In genomic region chr20:35134472-35134871, GRCh38 we compare ENCODE assay signal across 18 cellular contexts. TPM values are rescaled to one million over a fixed set of nuclear protein-coding genes. Genes with fewer than 3 reads are reported as not detected.
DNase-seq lines count a peak whose midpoint lies in the region; ATAC-seq and TF ChIP-seq lines count a peak whose summit lies in the region.
"Had no signal": no experiment of that assay in that cellular context is flagged by ENCODE, and none has a peak within 500 bp of the region (broad histone marks: within the 10 kb centered on the region; RNA-seq: fewer than 3 reads in every experiment).

No MANE protein-coding gene starts in this region.

- peaks cover 0 to 4% of the 10 kb centered on the region in 2 donors for H3K36me3 Mint-ChIP-seq in activated naive CD4-positive, alpha-beta T cell treated with anti-CD3 and anti-CD28 coated beads, Interleukin-2, amount 50 U/mL, for 72 hours

- 11 to 43% (median 12%) methylated on average over 8 to 9 of the region's 9 CpGs for WGBS in ovary, 3 donors
- WGBS in aorta, 2 donors, result 4 to 11% methylated on average over 9 of the region's 9 CpGs

- no peaks in the 10 kb centered on the region for H3K9me3 ChIP-seq in ovary
- no peaks in the 10 kb centered on the region for H3K9me3 ChIP-seq in aorta (ENCODE audit: control insufficient read depth, low read length)

- TF ChIP-seq CTCF in ovary (IDR thresholded peaks at IDR 0.05), result no peak

- H3K27ac ChIP-seq in ovary (peak overlapping the region in 1 of 2 donors; percentile 76), aorta (ENCODE audit: low read depth in 1 of 2, low read length in 2 of 2) (peak overlapping the region in 1 of 2 donors; percentile 86)

- H3K4me1 ChIP-seq in ovary (ENCODE audit: insufficient read depth) (peaks cover 6% of the 10 kb centered on the region), aorta (ENCODE audit: control insufficient read depth in 1 of 2, insufficient read depth in 2 of 2, low read length in 2 of 2) (peaks cover 0 to 4% of the 10 kb centered on the region in 2 donors)

- H3K4me3 ChIP-seq in ovary (no peak overlapping the region), aorta (ENCODE audit: low read length in 2 of 2) (no peak overlapping the region)

- no peak for TF ChIP-seq EP300 in ovary (IDR thresholded peaks at IDR 0.05)

- ATAC-seq in activated naive CD4-positive, alpha-beta T cell treated with anti-CD3 and anti-CD28 coated beads, Interleukin-2, amount 50 U/mL, for 72 hours, result no peak
- ATAC-seq in Right ventricle myocardium superior (ENCODE audit: poor library complexity), result peak; percentile 36
- peak; percentile 72 for ATAC-seq in aorta (ENCODE audit: low FRiP score)
- no peak for ATAC-seq in GM21737 (IDR thresholded peaks at IDR 0.05; ENCODE audit: unreplicated experiment)

- H3K36me3 ChIP-seq in ovary, result no peaks in the 10 kb centered on the region
- peaks cover 0 to 5% of the 10 kb centered on the region in 2 donors for H3K36me3 ChIP-seq in aorta (ENCODE audit: control insufficient read depth in 1 of 2, insufficient read depth in 2 of 2, low read length in 1 of 2)

- H3K27me3 ChIP-seq in ovary (no peaks in the 10 kb centered on the region), aorta (ENCODE audit: control insufficient read depth in 1 of 2, insufficient read depth in 2 of 2, low read length in 1 of 2) (no peaks in the 10 kb centered on the region)

- DNase-seq in activated naive CD4-positive, alpha-beta T cell treated with anti-CD3 and anti-CD28 coated beads, Interleukin-2, amount 50 U/mL, for 72 hours (ENCODE audit: low spot score in 2 of 2), result no peak
- no peak for DNase-seq in activated naive CD4-positive, alpha-beta T cell (lab: John Stamatoyannopoulos, UW)
- DNase-seq in Right ventricle myocardium superior (peak; percentile 54), ovary (peak; percentile 66 to 81 (median 75)), aorta (peak; percentile 77 to 84), NCI-H1105 (lab: John Stamatoyannopoulos, UW) (no peak)
- no peak for DNase-seq in stimulated activated CD4-positive, alpha-beta T cell treated with anti-CD3 and anti-CD28 coated beads, Interleukin-15, amount 100 ng/mL, for 24 hours
- DNase-seq: ACHN; activated CD4-positive, alpha-beta T cell treated with anti-CD3 and anti-CD28 coated beads, Interleukin-2, amount 50 U/mL, for 1 hour; activated T-cell treated with anti-CD3 and anti-CD28 coated beads for 4 hours; CD4-positive, alpha-beta T cell; hypothalamus; NCI-H1436; NCI-H2227 treated with DMSO at 0.1 percent for 48 hours; SIG-M5; T-helper 9 cell had no signal

- peak overlapping the region; percentile 65 to 76 for H3K27ac Mint-ChIP-seq in activated naive CD4-positive, alpha-beta T cell treated with anti-CD3 and anti-CD28 coated beads, Interleukin-2, amount 50 U/mL, for 72 hours
- H3K27ac Mint-ChIP-seq: CD4-positive, alpha-beta T cell; progenitor cell of endocrine pancreas had no signal

- TF ChIP-seq POLR2A in ovary (IDR thresholded peaks at IDR 0.05), result no peak

- intact Hi-C loops in Right ventricle myocardium superior (cut with DNase I) (no loop called here), ovary (cut with DNase I) (loop anchor here in 1 of 4 donors (5.0 kb wide), 1 partner anchor 267 kb away; no protein-coding TSS in a partner anchor), aorta (cut with DNase I) (no loop called here)

- H3K9me3 Mint-ChIP-seq in activated naive CD4-positive, alpha-beta T cell treated with anti-CD3 and anti-CD28 coated beads, Interleukin-2, amount 50 U/mL, for 72 hours, result no peaks in the 10 kb centered on the region
- H3K9me3 Mint-ChIP-seq: CD4-positive, alpha-beta T cell had no signal

RNA-seq across cellular contexts. Expression of gene EDEM2, which starts 12.7 kb away (rescaled TPM):
- 10 to 100 TPM; 12.2 to 17.1 TPM for total RNA-seq in activated naive CD4-positive, alpha-beta T cell treated with anti-CD3 and anti-CD28 coated beads, Interleukin-2, amount 50 U/mL, for 72 hours
- total RNA-seq in Right ventricle myocardium superior, result 9.1 TPM
- total RNA-seq in ovary, result 10 to 100 TPM in 5 of 7 donors, 1 to 10 TPM in 2; 6.4 to 14.9 (median 13.4) TPM
- polyA plus RNA-seq in ovary, result 10 to 100 TPM; 10.3 to 19.4 TPM
- total RNA-seq in aorta, result 10 to 100 TPM; 21.6 to 23.4 TPM
- polyA plus RNA-seq in aorta, result 10 to 100 TPM; 11.0 to 32.1 TPM

RNA-seq across cellular contexts. Expression of gene PROCR, which starts 37.4 kb away (rescaled TPM):
- 1 to 10 TPM; 2.3 to 3.1 TPM for total RNA-seq in activated naive CD4-positive, alpha-beta T cell treated with anti-CD3 and anti-CD28 coated beads, Interleukin-2, amount 50 U/mL, for 72 hours
- total RNA-seq in Right ventricle myocardium superior (9.3 TPM), ovary (10 to 100 TPM in 6 of 7 donors, 1 to 10 TPM in 1; 9.1 to 38.4 (median 17.5) TPM), aorta (100 to 1,000 TPM in 1 of 2 donors, 10 to 100 TPM in 1; 75.9 to 128 TPM)
- polyA plus RNA-seq in ovary (10 to 100 TPM; 24.9 to 40.2 TPM), aorta (10 to 100 TPM; 45.0 to 80.5 TPM)

RNA-seq across cellular contexts. Expression of gene TRPC4AP, which starts 41.9 kb away (rescaled TPM):
- total RNA-seq in activated naive CD4-positive, alpha-beta T cell treated with anti-CD3 and anti-CD28 coated beads, Interleukin-2, amount 50 U/mL, for 72 hours, result 10 to 100 TPM; 44.6 to 51.3 TPM
- total RNA-seq in Right ventricle myocardium superior (33.8 TPM), ovary (10 to 100 TPM; 32.9 to 41.5 (median 40.7) TPM), aorta (10 to 100 TPM; 53.4 to 58.3 TPM)
- polyA plus RNA-seq in ovary (10 to 100 TPM; 30.5 to 51.8 TPM), aorta (10 to 100 TPM; 18.8 to 56.2 TPM)

Comparison
In these comparisons a context has a peak if more than half of its experiments do, and no peak if none do; other contexts are left out.
1. ATAC-seq: peak in Right ventricle myocardium superior (single experiment) and aorta (single experiment); none in activated naive CD4-positive, alpha-beta T cell treated with anti-CD3 and anti-CD28 coated beads, Interleukin-2, amount 50 U/mL, for 72 hours (0 of 2) and GM21737 (single experiment).
2. DNase-seq: peak in Right ventricle myocardium superior (single experiment), ovary (5 of 5) and aorta (2 of 2); none in activated naive CD4-positive, alpha-beta T cell treated with anti-CD3 and anti-CD28 coated beads, Interleukin-2, amount 50 U/mL, for 72 hours (0 of 2), activated naive CD4-positive, alpha-beta T cell (0 of 4), NCI-H1105 (single experiment) and stimulated activated CD4-positive, alpha-beta T cell treated with anti-CD3 and anti-CD28 coated beads, Interleukin-15, amount 100 ng/mL, for 24 hours (single experiment).